In genomic region chr17:27049104-27049784, GRCh38 we compare ENCODE assay signal across 24 cellular contexts.
DNase-seq lines count a peak whose midpoint lies in the region; ATAC-seq, FAIRE-seq and TF ChIP-seq lines count a peak whose summit lies in the region.
"Had no signal": no experiment of that assay in that cellular context is flagged by ENCODE, and none has a peak within 500 bp of the region (broad histone marks: within the 10 kb centered on the region; RNA-seq: fewer than 3 reads in every experiment).

No MANE protein-coding gene starts in this region.

- no peak overlapping the region for H3K27ac ChIP-seq in K562 (ENCODE audit: extremely low read depth, low read depth, low read length)
- H3K27ac ChIP-seq: BLaER1, thoracic aorta had no signal

- TF ChIP-seq RAD21 in K562 (CRISPR knock-in tag; conservative IDR thresholded peaks at IDR 0.05 in 1 of 2, IDR thresholded peaks at IDR 0.05 in 1 of 2), result no peak

- POLR2A ChIA-PET in K562 (lab: Yijun Ruan, JAX), result interaction anchor here (2.0 kb wide), 1 partner anchor 16 kb away, joined by 5 read pairs; no protein-coding TSS in a partner anchor

- peaks cover 4% of the 10 kb centered on the region for H3K36me3 ChIP-seq in K562 (ENCODE audit: control insufficient read depth, insufficient read depth, low read length)
- H3K36me3 ChIP-seq: BLaER1, thoracic aorta had no signal

- in situ Hi-C loops in K562 (cut with MboI), result no loop called here

- peak; percentile 13 for DNase-seq in NK-92 treated with Interleukin-12 subunit alpha and Interleukin-12 subunit beta, amount 100 ng/mL, for 24 hours (lab: John Stamatoyannopoulos, UW)
- DNase-seq in NK-92 (lab: John Stamatoyannopoulos, UW; ENCODE audit: unreplicated experiment) (no peak), A172 (ENCODE audit: low spot score) (peak; percentile 78), MV-4-11 (lab: John Stamatoyannopoulos, UW) (peak; percentile 55), K562 (ENCODE audit: extremely low read depth in 1 of 4, low spot score in 3 of 4) (no peak), NCI-H2029 treated with DMSO at 0.1 percent for 48 hours (lab: John Stamatoyannopoulos, UW) (no peak), posterior cingulate gyrus (no peak)
- DNase-seq: 8988T; activated CD8-positive, alpha-beta memory T cell treated with anti-CD3 and anti-CD28 coated beads for 24 hours; activated naive CD4-positive, alpha-beta T cell treated with anti-CD3 and anti-CD28 coated beads, Interleukin-2, amount 10 ng/mL, durations not matched to agents 7 days and 5 days; GF-D8; islet precursor cell; KG1; NCI-H1436; NCI-H2171 treated with DMSO at 0.1 percent for 48 hours; NCI-H748 treated with DMSO at 0.1 percent for 48 hours had no signal

- intact Hi-C loops in K562 (cut with micrococcal nuclease) (no loop called here), posterior cingulate gyrus (cut with DNase I) (no loop called here)

- H4K20me1 ChIP-seq in K562 (replicated peaks; ENCODE audit: control insufficient read depth, insufficient read depth, low read length), result no peaks in the 10 kb centered on the region
- H4K20me1 ChIP-seq: BLaER1 had no signal

- WGBS in K562 (ENCODE audit: insufficient coverage, low coverage, missing lambda C conversion rate), result 33% methylated on average over 3 of the region's 3 CpGs

- no peak for TF ChIP-seq CTCF in K562 (IDR thresholded peaks at IDR 0.05 in 2 of 3, conservative IDR thresholded peaks at IDR 0.05 in 1 of 3; ENCODE audit: insufficient read depth in 2 of 3, low read depth in 1 of 3, low read length in 3 of 3)

- no peaks in the 10 kb centered on the region for H3K79me2 ChIP-seq in K562 (ENCODE audit: control insufficient read depth, insufficient read depth, low read length)

- no peaks in the 10 kb centered on the region for H3K9me1 ChIP-seq in K562 (ENCODE audit: control insufficient read depth, insufficient read depth, low read length)

- TF ChIP-seq POLR2A in K562 (conservative IDR thresholded peaks at IDR 0.05), result no peak

- CTCF ChIA-PET in K562 (lab: Yijun Ruan, JAX; ENCODE audit: low intra/inter-chr PET ratio), result no interaction called here

- BruUV-seq in K562 (replicated peaks; lab: Mats Ljungman, UMichigan), result no TSS peak

- no peaks in the 10 kb centered on the region for H3K27me3 ChIP-seq in K562 (ENCODE audit: control insufficient read depth in 2 of 2, insufficient read depth in 2 of 2, low read length in 2 of 2)
- H3K27me3 ChIP-seq: BLaER1 had no signal

- ATAC-seq in K562, result no peak
- ATAC-seq in HG03571 (IDR thresholded peaks at IDR 0.05; ENCODE audit: unreplicated experiment), result no peak
- ATAC-seq: GM12878, HCT116, Panc1 had no signal

- no peak overlapping the region for H2AFZ ChIP-seq in K562 (ENCODE audit: low read depth, low read length)

- no peak for TF ChIP-seq EP300 in K562 (IDR thresholded peaks at IDR 0.05; ENCODE audit: low read length)

- H3K4me3 ChIP-seq in K562, result no peak overlapping the region
- H3K4me3 ChIP-seq: BLaER1, GM12878, thoracic aorta had no signal

- no peaks in the 10 kb centered on the region for H3K9me3 ChIP-seq in K562 (replicated peaks; ENCODE audit: control insufficient read depth, insufficient read depth, low read depth, low read length)
- H3K9me3 ChIP-seq: thoracic aorta had no signal

- no peaks in the 10 kb centered on the region; a peak in 1 of 5 replicates for H3K4me1 ChIP-seq in K562 (replicated peaks in 1 of 2; ENCODE audit: control insufficient read depth in 2 of 2, insufficient read depth in 2 of 2, low read length in 2 of 2)
- H3K4me1 ChIP-seq: BLaER1 had no signal

- FAIRE-seq in K562 (lab: Jason Lieb, UNC), result no peak
- FAIRE-seq: colon, D721Med, GM12878 had no signal

- H3K4me2 ChIP-seq in K562 (ENCODE audit: insufficient read depth, low read length), result no peak overlapping the region
- H3K4me2 ChIP-seq: BLaER1 had no signal

- no peak overlapping the region for H3K9ac ChIP-seq in K562 (ENCODE audit: insufficient read depth in 1 of 2, low read depth in 2 of 2, low read length in 2 of 2)
- H3K9ac ChIP-seq: BLaER1 had no signal

TF ChIP-seq in K562, 482 proteins besides CTCF, POLR2A, EP300 and RAD21:
- TF ChIP-seq KLF13 (tag; IDR thresholded peaks at IDR 0.05; ENCODE audit: borderline replicate concordance, low read depth), result no peak
- TF ChIP-seq FOSL1 (tag; conservative IDR thresholded peaks at IDR 0.05), result 0 out of 2 replicates have a peak, but pooled peaks have one; percentile 45
- no peak for TF ChIP-seq TCF3 (CRISPR knock-in tag; IDR thresholded peaks at IDR 0.05)
- TF ChIP-seq ATF3 (IDR thresholded peaks at IDR 0.05), result peak; percentile 48
- no peak for TF ChIP-seq ATF3 (CRISPR knock-in tag; conservative IDR thresholded peaks at IDR 0.05)
- no peak for TF ChIP-seq NFRKB (IDR thresholded peaks at IDR 0.05; ENCODE audit: low read depth)
- TF ChIP-seq, protein P1, sequence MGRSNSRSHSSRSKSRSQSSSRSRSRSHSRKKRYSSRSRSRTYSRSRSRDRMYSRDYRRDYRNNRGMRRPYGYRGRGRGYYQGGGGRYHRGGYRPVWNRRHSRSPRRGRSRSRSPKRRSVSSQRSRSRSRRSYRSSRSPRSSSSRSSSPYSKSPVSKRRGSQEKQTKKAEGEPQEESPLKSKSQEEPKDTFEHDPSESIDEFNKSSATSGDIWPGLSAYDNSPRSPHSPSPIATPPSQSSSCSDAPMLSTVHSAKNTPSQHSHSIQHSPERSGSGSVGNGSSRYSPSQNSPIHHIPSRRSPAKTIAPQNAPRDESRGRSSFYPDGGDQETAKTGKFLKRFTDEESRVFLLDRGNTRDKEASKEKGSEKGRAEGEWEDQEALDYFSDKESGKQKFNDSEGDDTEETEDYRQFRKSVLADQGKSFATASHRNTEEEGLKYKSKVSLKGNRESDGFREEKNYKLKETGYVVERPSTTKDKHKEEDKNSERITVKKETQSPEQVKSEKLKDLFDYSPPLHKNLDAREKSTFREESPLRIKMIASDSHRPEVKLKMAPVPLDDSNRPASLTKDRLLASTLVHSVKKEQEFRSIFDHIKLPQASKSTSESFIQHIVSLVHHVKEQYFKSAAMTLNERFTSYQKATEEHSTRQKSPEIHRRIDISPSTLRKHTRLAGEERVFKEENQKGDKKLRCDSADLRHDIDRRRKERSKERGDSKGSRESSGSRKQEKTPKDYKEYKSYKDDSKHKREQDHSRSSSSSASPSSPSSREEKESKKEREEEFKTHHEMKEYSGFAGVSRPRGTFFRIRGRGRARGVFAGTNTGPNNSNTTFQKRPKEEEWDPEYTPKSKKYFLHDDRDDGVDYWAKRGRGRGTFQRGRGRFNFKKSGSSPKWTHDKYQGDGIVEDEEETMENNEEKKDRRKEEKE (IDR thresholded peaks at IDR 0.05; ENCODE audit: borderline replicate concordance in 1 of 2, control insufficient read depth in 1 of 2, low read depth in 2 of 2, low read length in 1 of 2), result no peak

Comparison
In these comparisons a context has a peak if more than half of its experiments do, and no peak if none do; other contexts are left out.
1. DNase-seq: peak in NK-92 treated with Interleukin-12 subunit alpha and Interleukin-12 subunit beta, amount 100 ng/mL, for 24 hours (single experiment), A172 (single experiment) and MV-4-11 (single experiment); none in NK-92 (single experiment), K562 (0 of 4), NCI-H2029 treated with DMSO at 0.1 percent for 48 hours (single experiment) and posterior cingulate gyrus (0 of 10).